8 cellular contexts compared by ENCODE assay signal in genomic region chr13:114129649-114130062, GRCh38. TPM values are rescaled to one million over a fixed set of nuclear protein-coding genes. Genes with fewer than 3 reads are reported as not detected.
DNase-seq lines count a peak whose midpoint lies in the region; ATAC-seq and TF ChIP-seq lines count a peak whose summit lies in the region.

No MANE protein-coding gene starts in this region.

- no peak for TF ChIP-seq CTCF in stomach (IDR thresholded peaks at IDR 0.05)

- intact Hi-C loops in stomach (cut with DNase I; ENCODE audit: low total_unique reads) = loop anchor here (10.0 kb wide), 1 partner anchor 65 kb away; no protein-coding TSS in a partner anchor

- peak; percentile 75 for DNase-seq in activated CD8-positive, alpha-beta memory T cell treated with anti-CD3 and anti-CD28 coated beads for 24 hours
- no peak for DNase-seq in activated CD8-positive, alpha-beta memory T cell treated with anti-CD3 and anti-CD28 coated beads, Interleukin-2, amount 50 U/mL, for 48 hours
- peak; percentile 56 for DNase-seq in activated CD4-positive, alpha-beta memory T cell treated with anti-CD3 and anti-CD28 coated beads, Interleukin-2, amount 10 ng/mL, durations not matched to agents 7 days and 5 days
- peak in 2 of 3 donors; percentile 51 to 53 for DNase-seq in immature natural killer cell
- no peak for DNase-seq in stomach
- DNase-seq in hypothalamus (lab: John Stamatoyannopoulos, UW) = no peak

- peaks cover 79% of the 10 kb centered on the region for H3K4me1 Mint-ChIP-seq in activated CD4-positive, alpha-beta memory T cell treated with anti-CD3 and anti-CD28 coated beads, Interleukin-2, amount 10 ng/mL, durations not matched to agents 7 days and 5 days
- H3K4me1 Mint-ChIP-seq in immature natural killer cell = peaks cover 73 to 79% of the 10 kb centered on the region in 2 donors

- H3K27me3 ChIP-seq in stomach = peaks cover 0 to 12% (median 0%) of the 10 kb centered on the region in 3 donors

- TF ChIP-seq POLR2A in stomach (IDR thresholded peaks at IDR 0.05) = no peak

- peak overlapping the region; percentile 97 for H3K4me3 Mint-ChIP-seq in activated CD4-positive, alpha-beta memory T cell treated with anti-CD3 and anti-CD28 coated beads, Interleukin-2, amount 10 ng/mL, durations not matched to agents 7 days and 5 days
- peak overlapping the region; percentile 97 to 100 (median 100) for H3K4me3 Mint-ChIP-seq in immature natural killer cell

- peak overlapping the region in 1 of 4 donors; percentile 91 for H3K4me3 ChIP-seq in stomach

- no peaks in the 10 kb centered on the region for H3K9me3 ChIP-seq in stomach

- peak overlapping the region; percentile 92 for H3K27ac Mint-ChIP-seq in activated CD4-positive, alpha-beta memory T cell treated with anti-CD3 and anti-CD28 coated beads, Interleukin-2, amount 10 ng/mL, durations not matched to agents 7 days and 5 days
- H3K27ac Mint-ChIP-seq in immature natural killer cell = peak overlapping the region; percentile 95 to 100 (median 98)

- peaks cover 63% of the 10 kb centered on the region for H3K36me3 Mint-ChIP-seq in activated CD4-positive, alpha-beta memory T cell treated with anti-CD3 and anti-CD28 coated beads, Interleukin-2, amount 10 ng/mL, durations not matched to agents 7 days and 5 days (ENCODE audit: low read depth)
- H3K36me3 Mint-ChIP-seq in immature natural killer cell = peaks cover 12 to 23% (median 16%) of the 10 kb centered on the region in 3 donors

- no peak for TF ChIP-seq EP300 in stomach (IDR thresholded peaks at IDR 0.05)

- H3K27ac ChIP-seq in stomach = peak overlapping the region; percentile 70 to 90 (median 86)

- H3K36me3 ChIP-seq in stomach = no peaks in the 10 kb centered on the region

- POLR2A ChIA-PET in activated CD4-positive, alpha-beta memory T cell treated with anti-CD3 and anti-CD28 coated beads, Interleukin-2, amount 10 ng/mL, durations not matched to agents 7 days and 5 days (lab: Charles Lee) = interaction anchor here (0.9 to 9.7 kb wide), 14 partner anchors 9 to 151 kb away, joined by 3 to 166 read pairs (median 8); partner anchors contain the start of genes CDC16 and UPF3A

- H3K4me1 ChIP-seq in stomach = peaks cover 36 to 76% (median 59%) of the 10 kb centered on the region in 4 donors

- peaks cover 8% of the 10 kb centered on the region for H3K9me3 Mint-ChIP-seq in activated CD4-positive, alpha-beta memory T cell treated with anti-CD3 and anti-CD28 coated beads, Interleukin-2, amount 10 ng/mL, durations not matched to agents 7 days and 5 days
- H3K9me3 Mint-ChIP-seq in immature natural killer cell = peaks cover 0 to 4% (median 0%) of the 10 kb centered on the region in 6 donors

- peaks cover 5% of the 10 kb centered on the region for H3K27me3 Mint-ChIP-seq in activated CD4-positive, alpha-beta memory T cell treated with anti-CD3 and anti-CD28 coated beads, Interleukin-2, amount 10 ng/mL, durations not matched to agents 7 days and 5 days
- H3K27me3 Mint-ChIP-seq in immature natural killer cell (ENCODE audit: low read depth in 3 of 3) = peaks cover 49 to 66% (median 61%) of the 10 kb centered on the region in 3 donors

- CTCF ChIA-PET in activated CD4-positive, alpha-beta memory T cell treated with anti-CD3 and anti-CD28 coated beads, Interleukin-2, amount 10 ng/mL, durations not matched to agents 7 days and 5 days (lab: Charles Lee) = interaction anchor here (1.2 to 6.7 kb wide), 4 partner anchors 11 to 18 kb away, joined by 4 to 26 read pairs (median 8); no protein-coding TSS in a partner anchor

- 65 to 70% (median 69%) methylated on average over 9 of the region's 9 CpGs for WGBS in stomach, 5 donors

- ATAC-seq in GM18873 (IDR thresholded peaks at IDR 0.05; ENCODE audit: low FRiP score, unreplicated experiment) (no peak), HG02623 (IDR thresholded peaks at IDR 0.05; ENCODE audit: unreplicated experiment) (no peak)

RNA-seq across cellular contexts. Expression of gene RASA3, which starts 2.8 kb away (rescaled TPM):
- 10 to 100 TPM; 97.2 to 99.3 TPM for total RNA-seq in activated CD4-positive, alpha-beta memory T cell treated with anti-CD3 and anti-CD28 coated beads, Interleukin-2, amount 10 ng/mL, durations not matched to agents 7 days and 5 days
- polyA plus RNA-seq in immature natural killer cell (100 to 1,000 TPM in 1 of 3 donors, 10 to 100 TPM in 2; 37.4 to 153 (median 64.8) TPM), stomach (10 to 100 TPM in 2 of 3 donors, 1 to 10 TPM in 1; 3.7 to 11.8 (median 10.9) TPM)
- 10 to 100 TPM in 1 of 5 donors, 1 to 10 TPM in 4; 3.8 to 22.3 (median 6.4) TPM for total RNA-seq in stomach

RNA-seq across cellular contexts. Expression of gene CFAP97D2, which starts 49.4 kb away (rescaled TPM):
- not detected for total RNA-seq in activated CD4-positive, alpha-beta memory T cell treated with anti-CD3 and anti-CD28 coated beads, Interleukin-2, amount 10 ng/mL, durations not matched to agents 7 days and 5 days
- 1 to 10 TPM in 1 of 3 donors, under 1 TPM in 2; 0.40 to 1.0 (median 0.44) TPM for polyA plus RNA-seq in immature natural killer cell
- not detected for total RNA-seq in stomach
- not detected for polyA plus RNA-seq in stomach

Comparison
In these comparisons a context has a peak if more than half of its experiments do, and no peak if none do; other contexts are left out.
1. DNase-seq: peak in activated CD8-positive, alpha-beta memory T cell treated with anti-CD3 and anti-CD28 coated beads for 24 hours (single experiment), activated CD4-positive, alpha-beta memory T cell treated with anti-CD3 and anti-CD28 coated beads, Interleukin-2, amount 10 ng/mL, durations not matched to agents 7 days and 5 days (single experiment) and immature natural killer cell (2 of 3); none in activated CD8-positive, alpha-beta memory T cell treated with anti-CD3 and anti-CD28 coated beads, Interleukin-2, amount 50 U/mL, for 48 hours (single experiment), stomach (single experiment) and hypothalamus (0 of 51).
2. RNA of gene RASA3, which starts 2.8 kb away (total RNA-seq): 97.2 to 99.3 TPM in activated CD4-positive, alpha-beta memory T cell treated with anti-CD3 and anti-CD28 coated beads, Interleukin-2, amount 10 ng/mL, durations not matched to agents 7 days and 5 days; 3.8 to 22.3 TPM in stomach; every median in the first group is over 4 times any median in the second.